ENCODE assay signal across 14 cellular contexts in the genomic region with DNA sequence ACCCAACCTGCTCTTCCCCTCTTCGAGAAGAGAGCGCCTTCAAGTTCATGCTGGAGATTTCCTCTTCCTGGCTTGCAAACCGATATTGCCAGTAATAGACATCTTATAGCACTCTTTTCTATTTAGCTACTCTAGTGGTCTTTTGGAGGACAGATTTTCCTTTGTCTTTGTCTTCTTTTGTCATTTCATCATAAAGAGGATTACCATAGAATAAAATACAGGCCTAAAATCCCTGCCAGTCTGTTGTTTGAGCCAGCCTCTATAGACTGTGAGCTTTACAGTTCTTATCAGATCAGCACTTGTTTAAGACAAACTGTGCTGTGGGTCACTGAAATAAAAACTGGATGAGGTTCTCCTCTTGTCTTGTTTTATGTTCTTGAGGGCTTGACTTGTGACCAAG.
DNase-seq lines count a peak whose midpoint lies in the region; ATAC-seq, FAIRE-seq and TF ChIP-seq lines count a peak whose summit lies in the region.
"Had no signal": no experiment of that assay in that cellular context is flagged by ENCODE, and none has a peak within 500 bp of the region (broad histone marks: within the 10 kb centered on the region; RNA-seq: fewer than 3 reads in every experiment).

No MANE protein-coding gene starts in this region.

- peaks cover 3% of the 10 kb centered on the region for H3K36me3 Mint-ChIP-seq in endodermal cell (ENCODE audit: low read depth)
- no peaks in the 10 kb centered on the region for H3K36me3 Mint-ChIP-seq in naive thymus-derived CD4-positive, alpha-beta T cell
- H3K36me3 Mint-ChIP-seq: CD4-positive, alpha-beta memory T cell; IgD-negative memory B cell had no signal

- H3K14ac ChIP-seq in trophoblast cell (ENCODE audit: low read length), result no peak overlapping the region

- POLR2A ChIA-PET in naive thymus-derived CD4-positive, alpha-beta T cell (lab: Charles Lee), result no interaction called here

- H3K4me1 Mint-ChIP-seq in endodermal cell, result peaks cover 43% of the 10 kb centered on the region
- H3K4me1 Mint-ChIP-seq in naive thymus-derived CD4-positive, alpha-beta T cell, result peaks cover 0 to 2% (median 0%) of the 10 kb centered on the region in 7 donors
- H3K4me1 Mint-ChIP-seq: CD4-positive, alpha-beta memory T cell; IgD-negative memory B cell had no signal

- no peak overlapping the region for H3K18ac ChIP-seq in trophoblast cell (ENCODE audit: low read length)

- no peak overlapping the region for H3K4me2 ChIP-seq in trophoblast cell (ENCODE audit: low read length)
- H3K4me2 ChIP-seq: A549 had no signal

- peak; percentile 81 for FAIRE-seq in D721Med (lab: Jason Lieb, UNC)
- FAIRE-seq: A549 had no signal

- intact Hi-C loops in naive thymus-derived CD4-positive, alpha-beta T cell (cut with micrococcal nuclease), result no loop called here

- no peak overlapping the region for H4K12ac ChIP-seq in trophoblast cell (ENCODE audit: low read depth, low read length)

- DNase-seq in D721Med (ENCODE audit: insufficient read length, low spot score) (no peak), OCI-M1 (lab: John Stamatoyannopoulos, UW) (peak; percentile 12), endodermal cell (no peak), trophoblast cell (no peak), NCI-H187 (lab: John Stamatoyannopoulos, UW) (no peak), anterior cingulate cortex (lab: John Stamatoyannopoulos, UW) (no peak)
- no peak for DNase-seq in naive thymus-derived CD4-positive, alpha-beta T cell
- DNase-seq: BE2C; CD4-positive, alpha-beta memory T cell; DMS53 had no signal

- H3K9me3 Mint-ChIP-seq in endodermal cell, result no peaks in the 10 kb centered on the region
- peaks cover 0 to 7% (median 2%) of the 10 kb centered on the region in 11 donors for H3K9me3 Mint-ChIP-seq in naive thymus-derived CD4-positive, alpha-beta T cell
- H3K9me3 Mint-ChIP-seq: IgD-negative memory B cell had no signal

- H3K4me3 ChIP-seq in endodermal cell (ENCODE audit: low read length), result no peak overlapping the region
- H3K4me3 ChIP-seq in trophoblast cell (ENCODE audit: low read depth, low read length), result no peak overlapping the region
- H3K4me3 ChIP-seq in naive thymus-derived CD4-positive, alpha-beta T cell (ENCODE audit: low read length), result no peak overlapping the region
- H3K4me3 ChIP-seq: A549 had no signal

- H3K27me3 ChIP-seq in endodermal cell (ENCODE audit: control insufficient read depth, insufficient read depth, low read length, poor library complexity, severe bottlenecking) (no peaks in the 10 kb centered on the region), trophoblast cell (ENCODE audit: insufficient read depth, low read length) (no peaks in the 10 kb centered on the region)
- H3K27me3 ChIP-seq in naive thymus-derived CD4-positive, alpha-beta T cell (ENCODE audit: control insufficient read depth in 2 of 2, insufficient read depth in 2 of 2, low read length in 2 of 2), result no peaks in the 10 kb centered on the region
- H3K27me3 ChIP-seq: BE2C had no signal

- H2BK5ac ChIP-seq in trophoblast cell (ENCODE audit: low read depth, low read length, poor library complexity), result no peak overlapping the region

- no peak overlapping the region for H3K4ac ChIP-seq in trophoblast cell (ENCODE audit: low read depth, low read length)

- H2BK12ac ChIP-seq in trophoblast cell (ENCODE audit: low read length), result no peak overlapping the region

- H3K27ac Mint-ChIP-seq in endodermal cell, result peak overlapping the region; percentile 85
- no peak overlapping the region for H3K27ac Mint-ChIP-seq in naive thymus-derived CD4-positive, alpha-beta T cell
- H3K27ac Mint-ChIP-seq: CD4-positive, alpha-beta memory T cell; IgD-negative memory B cell had no signal

- H3K4me1 ChIP-seq in endodermal cell (ENCODE audit: control insufficient read depth, insufficient read depth, low read length) (peaks cover 25% of the 10 kb centered on the region), trophoblast cell (ENCODE audit: control insufficient read depth in 1 of 2, insufficient read depth in 2 of 2, low read length in 2 of 2) (peaks cover 5 to 6% of the 10 kb centered on the region in 2 experiments)
- no peaks in the 10 kb centered on the region for H3K4me1 ChIP-seq in naive thymus-derived CD4-positive, alpha-beta T cell (ENCODE audit: control insufficient read depth in 2 of 2, insufficient read depth in 2 of 2, low read length in 2 of 2)
- H3K4me1 ChIP-seq: A549 had no signal

- no peaks in the 10 kb centered on the region for H3K79me2 ChIP-seq in trophoblast cell (ENCODE audit: control insufficient read depth, insufficient read depth, low read length, poor library complexity)

- ATAC-seq in naive thymus-derived CD4-positive, alpha-beta T cell, result no peak
- ATAC-seq: A549, HCT116 had no signal

- no peak overlapping the region for H2AFZ ChIP-seq in trophoblast cell (ENCODE audit: insufficient read depth, low read length, poor library complexity)

- H3K4me3 Mint-ChIP-seq in endodermal cell, result no peak overlapping the region
- H3K4me3 Mint-ChIP-seq in naive thymus-derived CD4-positive, alpha-beta T cell, result no peak overlapping the region
- H3K4me3 Mint-ChIP-seq: CD4-positive, alpha-beta memory T cell; IgD-negative memory B cell had no signal

- no peak overlapping the region for H4K8ac ChIP-seq in trophoblast cell (ENCODE audit: low read depth, low read length)

- no peak overlapping the region for H3K23ac ChIP-seq in trophoblast cell (ENCODE audit: low read length)

- no peak for TF ChIP-seq CTCF in D721Med (IDR thresholded peaks at IDR 0.05; ENCODE audit: insufficient read depth, missing control alignments)
- TF ChIP-seq CTCF in endodermal cell (conservative IDR thresholded peaks at IDR 0.05), result no peak

- no peaks in the 10 kb centered on the region for H3K9me3 ChIP-seq in endodermal cell (ENCODE audit: control insufficient read depth, low read length)
- H3K9me3 ChIP-seq in trophoblast cell (ENCODE audit: insufficient read depth, low read depth, low read length), result no peaks in the 10 kb centered on the region
- H3K9me3 ChIP-seq in naive thymus-derived CD4-positive, alpha-beta T cell (ENCODE audit: control insufficient read depth in 2 of 3, low read length in 3 of 3), result no peaks in the 10 kb centered on the region
- H3K9me3 ChIP-seq: A549, BE2C had no signal

- H2BK120ac ChIP-seq in trophoblast cell (ENCODE audit: insufficient read depth, low read length, poor library complexity), result peak overlapping the region; percentile 11

- H3K36me3 ChIP-seq in endodermal cell (ENCODE audit: control insufficient read depth, insufficient read depth, low read length), result no peaks in the 10 kb centered on the region
- peaks cover 0 to 3% of the 10 kb centered on the region in 2 experiments for H3K36me3 ChIP-seq in trophoblast cell (ENCODE audit: control insufficient read depth in 1 of 2, insufficient read depth in 2 of 2, low read length in 2 of 2)
- no peaks in the 10 kb centered on the region for H3K36me3 ChIP-seq in naive thymus-derived CD4-positive, alpha-beta T cell (ENCODE audit: control insufficient read depth in 2 of 3, insufficient read depth in 3 of 3, low read length in 3 of 3)
- H3K36me3 ChIP-seq: BE2C had no signal

- 93 to 100% methylated on average over 1 to 3 of the region's 3 CpGs for WGBS in endodermal cell (ENCODE audit: insufficient coverage in 1 of 2, insufficient read length in 1 of 2), 2 experiments
- no CpG with 5 or more reads among the region's 3 CpGs for WGBS in trophoblast cell (ENCODE audit: extremely low coverage, insufficient coverage, insufficient read length)

- H2AK5ac ChIP-seq in trophoblast cell (ENCODE audit: low read length), result no peak overlapping the region

- CTCF ChIA-PET in naive thymus-derived CD4-positive, alpha-beta T cell (lab: Charles Lee), result no interaction called here

- peaks cover 10% of the 10 kb centered on the region for H3K79me1 ChIP-seq in trophoblast cell (ENCODE audit: low read length)

- no peaks in the 10 kb centered on the region for H3K27me3 Mint-ChIP-seq in endodermal cell (ENCODE audit: insufficient read depth)
- H3K27me3 Mint-ChIP-seq in naive thymus-derived CD4-positive, alpha-beta T cell, result no peaks in the 10 kb centered on the region
- H3K27me3 Mint-ChIP-seq: CD4-positive, alpha-beta memory T cell; IgD-negative memory B cell had no signal

- H3K27ac ChIP-seq in endodermal cell (ENCODE audit: low read depth, low read length), result no peak overlapping the region
- H3K27ac ChIP-seq in trophoblast cell (ENCODE audit: low read depth, low read length), result no peak overlapping the region
- no peak overlapping the region for H3K27ac ChIP-seq in naive thymus-derived CD4-positive, alpha-beta T cell (ENCODE audit: low read depth, low read length)
- H3K27ac ChIP-seq: A549, C4-2B had no signal

- H4K91ac ChIP-seq in trophoblast cell (ENCODE audit: low read depth, low read length), result no peak overlapping the region

- H3K9ac ChIP-seq in endodermal cell (ENCODE audit: extremely low read depth, low read length, poor library complexity, severe bottlenecking), result no peak overlapping the region
- H3K9ac ChIP-seq in trophoblast cell (ENCODE audit: low read length), result no peak overlapping the region
